Comparison of ENCODE assay signal across 26 cellular contexts in genomic region chr10:57706576-57707299, GRCh38.
"Had no signal": no experiment of that assay in that cellular context is flagged by ENCODE, and none has a peak within 500 bp of the region (broad histone marks: within the 10 kb centered on the region; RNA-seq: fewer than 3 reads in every experiment).

No MANE protein-coding gene starts in this region.

- H3K4me1 Mint-ChIP-seq: naive thymus-derived CD8-positive, alpha-beta T cell; nephron progenitor cell; stimulated activated effector memory CD8-positive, alpha-beta T cell treated with anti-CD3 and anti-CD28 coated beads, Interleukin-12 subunit alpha, Interleukin-12 subunit beta, amount 100 ng/mL, for 72 hours had no signal

- H3K27me3 Mint-ChIP-seq: naive thymus-derived CD8-positive, alpha-beta T cell had no signal

- H3K79me2 ChIP-seq: hepatocyte had no signal

- H3K27ac ChIP-seq: coronary artery, esophagus muscularis mucosa, foreskin keratinocyte, gastroesophageal sphincter, heart left ventricle, lower lobe of right lung, ovary, psoas muscle, sigmoid colon, testis, tibial nerve, upper lobe of left lung had no signal

- H3K36me3 Mint-ChIP-seq: naive thymus-derived CD8-positive, alpha-beta T cell; stimulated activated effector memory CD8-positive, alpha-beta T cell treated with anti-CD3 and anti-CD28 coated beads, Interleukin-12 subunit alpha, Interleukin-12 subunit beta, amount 100 ng/mL, for 72 hours had no signal

- H3K4me1 ChIP-seq: esophagus muscularis mucosa, foreskin keratinocyte, gastroesophageal sphincter, lower lobe of right lung, psoas muscle, sigmoid colon, testis, tibial nerve, upper lobe of left lung had no signal

- H3K4me3 Mint-ChIP-seq: naive thymus-derived CD8-positive, alpha-beta T cell; nephron progenitor cell; stimulated activated effector memory CD8-positive, alpha-beta T cell treated with anti-CD3 and anti-CD28 coated beads, Interleukin-12 subunit alpha, Interleukin-12 subunit beta, amount 100 ng/mL, for 72 hours had no signal

- H3K4me2 ChIP-seq: hepatocyte had no signal

- DNase-seq: dermis blood vessel endothelial cell; effector memory CD4-positive, alpha-beta T cell; foreskin keratinocyte; heart left ventricle; left ventricle myocardium superior; lower lobe of right lung; naive thymus-derived CD8-positive, alpha-beta T cell; nephron progenitor cell; nucleus accumbens; ovary; posterior cingulate gyrus; right cardiac atrium; sigmoid colon; stimulated activated CD4-positive, alpha-beta T cell treated with anti-CD3 and anti-CD28 coated beads, Interleukin-2, amount 100 ng/mL, for 24 hours; stimulated activated CD4-positive, alpha-beta T cell treated with anti-CD3 and anti-CD28 coated beads, Interleukin-4, amount 100 ng/mL, for 24 hours; stimulated activated naive CD8-positive, alpha-beta T cell treated with anti-CD3 and anti-CD28 coated beads, Interleukin-15, Interleukin-2, amounts not matched to agents 100 U/mL and 50 U/mL, for 24 hours; substantia nigra; testis; upper lobe of left lung had no signal

- H3K4me3 ChIP-seq: coronary artery, esophagus muscularis mucosa, gastroesophageal sphincter, heart left ventricle, hepatocyte, lower lobe of right lung, ovary, psoas muscle, sigmoid colon, testis, tibial nerve, upper lobe of left lung had no signal

- ATAC-seq: foreskin keratinocyte; gastroesophageal sphincter; heart left ventricle; left ventricle myocardium superior; lower lobe of right lung; naive thymus-derived CD8-positive, alpha-beta T cell; psoas muscle; right cardiac atrium; stimulated activated effector memory CD8-positive, alpha-beta T cell treated with anti-CD3 and anti-CD28 coated beads, Interleukin-12 subunit alpha, Interleukin-12 subunit beta, amount 100 ng/mL, for 72 hours; stimulated activated naive CD8-positive, alpha-beta T cell treated with anti-CD3 and anti-CD28 coated beads, Interleukin-15, Interleukin-2, amounts not matched to agents 100 U/mL and 50 U/mL, for 24 hours had no signal

- H3K27me3 ChIP-seq: esophagus muscularis mucosa, foreskin keratinocyte, gastroesophageal sphincter, heart left ventricle, hepatocyte, ovary, sigmoid colon, testis, tibial nerve, upper lobe of left lung had no signal

- H3K36me3 ChIP-seq: esophagus muscularis mucosa, gastroesophageal sphincter, heart left ventricle, lower lobe of right lung, ovary, sigmoid colon, tibial nerve, upper lobe of left lung had no signal

- H3K9me3 Mint-ChIP-seq: nephron progenitor cell had no signal

- H3K27ac Mint-ChIP-seq: nephron progenitor cell; stimulated activated effector memory CD8-positive, alpha-beta T cell treated with anti-CD3 and anti-CD28 coated beads, Interleukin-12 subunit alpha, Interleukin-12 subunit beta, amount 100 ng/mL, for 72 hours had no signal

- H3K9me3 ChIP-seq: esophagus muscularis mucosa, gastroesophageal sphincter, lower lobe of right lung, ovary, psoas muscle, sigmoid colon, testis, tibial nerve, upper lobe of left lung had no signal
